In genomic region chr7:100478966-100479660, GRCh38 we compare ENCODE assay signal across 1 cellular context.
TF ChIP-seq lines count a peak whose summit lies in the region.

TSC22D4 (minus strand) TSS chr7:100479214; CDS start chr7:100478038, 1,176 bp downstream.

TF ChIP-seq in H1, 55 proteins besides CTCF, POLR2A, EP300 and RAD21:
- peak; percentile 19 for TF ChIP-seq EGR1 (IDR thresholded peaks at IDR 0.05; ENCODE audit: borderline replicate concordance, low read depth, low read length)
- no peak for TF ChIP-seq SIX5 (IDR thresholded peaks at IDR 0.05; ENCODE audit: low read depth, low read length)
- TF ChIP-seq CHD1 (IDR thresholded peaks at IDR 0.05; ENCODE audit: low read depth, low read length): no peak
- TF ChIP-seq BACH1 (IDR thresholded peaks at IDR 0.05; ENCODE audit: low read length): peak; percentile 34; the same call in 1 of the 2 replicates
- no peak for TF ChIP-seq CHD7 (IDR thresholded peaks at IDR 0.05; ENCODE audit: insufficient replicate concordance, low read length)
- TF ChIP-seq CREB1 (IDR thresholded peaks at IDR 0.05): no peak
- no peak for TF ChIP-seq BCL11A (IDR thresholded peaks at IDR 0.05; ENCODE audit: low read depth in 2 of 2, low read length in 2 of 2)
- TF ChIP-seq CTBP2 (IDR thresholded peaks at IDR 0.05; ENCODE audit: borderline replicate concordance, insufficient read depth, insufficient read length, low read length): no peak
- TF ChIP-seq HDAC6 (IDR thresholded peaks at IDR 0.05; ENCODE audit: low read depth, low read length): no peak
- TF ChIP-seq TCF12 (IDR thresholded peaks at IDR 0.05; ENCODE audit: low read depth, low read length): 0 out of 2 replicates have a peak, but pooled peaks have one; percentile 59
- TF ChIP-seq RNF2 (IDR thresholded peaks at IDR 0.05; ENCODE audit: borderline replicate concordance, low read depth, low read length, missing control alignments, poor library complexity, severe bottlenecking): no peak
- TF ChIP-seq YY1 (IDR thresholded peaks at IDR 0.05; ENCODE audit: low read depth, low read length): no peak
- no peak for TF ChIP-seq PHF8 (conservative IDR thresholded peaks at IDR 0.05; ENCODE audit: low read depth, low read length)
- TF ChIP-seq SP1 (IDR thresholded peaks at IDR 0.05; ENCODE audit: low read depth, low read length): peak; percentile 59; the same call in 1 of the 2 replicates
- no peak for TF ChIP-seq FOSL1 (IDR thresholded peaks at IDR 0.05; ENCODE audit: insufficient read depth, low read depth, low read length)
- TF ChIP-seq SRF (IDR thresholded peaks at IDR 0.05; ENCODE audit: low read depth, low read length): peak; percentile 38; the same call in 1 of the 2 replicates
- TF ChIP-seq MAFK (IDR thresholded peaks at IDR 0.05; ENCODE audit: low read depth, low read length): no peak
- peak; percentile 15 for TF ChIP-seq SAP30 (IDR thresholded peaks at IDR 0.05; ENCODE audit: insufficient read depth, insufficient replicate concordance, low read length)
- peak; percentile 66; the same call in 1 of the 2 replicates for TF ChIP-seq SP4 (IDR thresholded peaks at IDR 0.05; ENCODE audit: low read length)
- TF ChIP-seq SIRT6 (IDR thresholded peaks at IDR 0.05; ENCODE audit: low read length): no peak
- TF ChIP-seq HDAC2 (IDR thresholded peaks at IDR 0.05; ENCODE audit: borderline replicate concordance in 1 of 2, low read depth in 2 of 2, low read length in 2 of 2): peak in 1 of 2 experiments; percentile 97; a peak in 2 of 4 replicates
- peak; percentile 63; the same call in 1 of the 2 replicates for TF ChIP-seq TAF1 (IDR thresholded peaks at IDR 0.05; ENCODE audit: low read depth, low read length)
- TF ChIP-seq GABPA (IDR thresholded peaks at IDR 0.05; ENCODE audit: borderline replicate concordance, insufficient read depth, low read length): no peak
- no peak for TF ChIP-seq ASH2L (IDR thresholded peaks at IDR 0.05; ENCODE audit: low read length)
- TF ChIP-seq CBX8 (IDR thresholded peaks at IDR 0.05; ENCODE audit: borderline replicate concordance, low read depth, low read length): no peak
- TF ChIP-seq KDM1A (IDR thresholded peaks at IDR 0.05; ENCODE audit: borderline replicate concordance, low read length): no peak
- no peak for TF ChIP-seq EZH2 (IDR thresholded peaks at IDR 0.05; ENCODE audit: low read depth, low read length, severe bottlenecking)
- TF ChIP-seq RXRA (IDR thresholded peaks at IDR 0.05; ENCODE audit: insufficient read depth, low read depth, low read length): no peak
- TF ChIP-seq SP2 (IDR thresholded peaks at IDR 0.05; ENCODE audit: low read length): no peak
- TF ChIP-seq TBP (IDR thresholded peaks at IDR 0.05; ENCODE audit: low read depth, low read length): peak; percentile 63; the same call in 1 of the 2 replicates
- peak; percentile 75 to 91; a peak in 3 of 4 replicates for TF ChIP-seq SIN3A (conservative IDR thresholded peaks at IDR 0.05 in 1 of 2, IDR thresholded peaks at IDR 0.05 in 1 of 2; ENCODE audit: low read depth in 1 of 2, low read length in 2 of 2)
- TF ChIP-seq CHD2 (IDR thresholded peaks at IDR 0.05; ENCODE audit: low read length): 0 out of 2 replicates have a peak, but pooled peaks have one; percentile 31
- TF ChIP-seq BRCA1 (IDR thresholded peaks at IDR 0.05; ENCODE audit: low read depth, low read length): no peak
- TF ChIP-seq TAF7 (optimal IDR thresholded peaks at IDR 0.05; ENCODE audit: borderline replicate concordance, low read depth, low read length): no peak
- no peak for TF ChIP-seq NRF1 (IDR thresholded peaks at IDR 0.05; ENCODE audit: low read depth, low read length)
- TF ChIP-seq E2F6 (IDR thresholded peaks at IDR 0.05): no peak
- TF ChIP-seq ZNF274 (IDR thresholded peaks at IDR 0.05; ENCODE audit: borderline replicate concordance, extremely low read depth, low read length): no peak
- TF ChIP-seq CEBPB (IDR thresholded peaks at IDR 0.05; ENCODE audit: low read depth, low read length): no peak
- TF ChIP-seq, protein P1, sequence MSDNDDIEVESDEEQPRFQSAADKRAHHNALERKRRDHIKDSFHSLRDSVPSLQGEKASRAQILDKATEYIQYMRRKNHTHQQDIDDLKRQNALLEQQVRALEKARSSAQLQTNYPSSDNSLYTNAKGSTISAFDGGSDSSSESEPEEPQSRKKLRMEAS (IDR thresholded peaks at IDR 0.05): 0 out of 2 replicates have a peak, but pooled peaks have one; percentile 34
- TF ChIP-seq SUZ12 (IDR thresholded peaks at IDR 0.05; ENCODE audit: low read length): no peak
- no peak for TF ChIP-seq RBBP5 (IDR thresholded peaks at IDR 0.05; ENCODE audit: borderline replicate concordance, low read depth, low read length)
- TF ChIP-seq KDM5A (IDR thresholded peaks at IDR 0.05; ENCODE audit: low read length): no peak
- TF ChIP-seq KDM4A (IDR thresholded peaks at IDR 0.05; ENCODE audit: low read depth, low read length, severe bottlenecking): peak; percentile 81
- no peak for TF ChIP-seq ATF2 (IDR thresholded peaks at IDR 0.05; ENCODE audit: low read length)
- TF ChIP-seq, protein P2, sequence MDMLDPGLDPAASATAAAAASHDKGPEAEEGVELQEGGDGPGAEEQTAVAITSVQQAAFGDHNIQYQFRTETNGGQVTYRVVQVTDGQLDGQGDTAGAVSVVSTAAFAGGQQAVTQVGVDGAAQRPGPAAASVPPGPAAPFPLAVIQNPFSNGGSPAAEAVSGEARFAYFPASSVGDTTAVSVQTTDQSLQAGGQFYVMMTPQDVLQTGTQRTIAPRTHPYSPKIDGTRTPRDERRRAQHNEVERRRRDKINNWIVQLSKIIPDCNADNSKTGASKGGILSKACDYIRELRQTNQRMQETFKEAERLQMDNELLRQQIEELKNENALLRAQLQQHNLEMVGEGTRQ (IDR thresholded peaks at IDR 0.05; ENCODE audit: low read length): 0 out of 2 replicates have a peak, but pooled peaks have one; percentile 2
- no peak for TF ChIP-seq CBX5 (IDR thresholded peaks at IDR 0.05; ENCODE audit: low read depth, low read length)
- no peak for TF ChIP-seq RFX5 (IDR thresholded peaks at IDR 0.05; ENCODE audit: borderline replicate concordance, low read depth, low read length)
- peak; percentile 30; the same call in 1 of the 2 replicates for TF ChIP-seq JUND (IDR thresholded peaks at IDR 0.05; ENCODE audit: low read length)
- no peak for TF ChIP-seq POU5F1 (IDR thresholded peaks at IDR 0.05; ENCODE audit: low read depth, low read length)
- TF ChIP-seq NANOG (IDR thresholded peaks at IDR 0.05; ENCODE audit: insufficient read depth, low read depth, low read length, poor library complexity, severe bottlenecking): no peak
- TF ChIP-seq JUN (IDR thresholded peaks at IDR 0.05; ENCODE audit: low read depth, low read length): no peak
- TF ChIP-seq, protein P3, sequence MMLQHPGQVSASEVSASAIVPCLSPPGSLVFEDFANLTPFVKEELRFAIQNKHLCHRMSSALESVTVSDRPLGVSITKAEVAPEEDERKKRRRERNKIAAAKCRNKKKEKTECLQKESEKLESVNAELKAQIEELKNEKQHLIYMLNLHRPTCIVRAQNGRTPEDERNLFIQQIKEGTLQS (IDR thresholded peaks at IDR 0.05; ENCODE audit: insufficient read depth, low read depth, low read length): no peak
- no peak for TF ChIP-seq TEAD4 (IDR thresholded peaks at IDR 0.05; ENCODE audit: low read depth, low read length)
- TF ChIP-seq GTF2F1 (IDR thresholded peaks at IDR 0.05; ENCODE audit: borderline replicate concordance, low read depth, low read length): no peak
- peak; percentile 67; the same call in 1 of the 2 replicates for TF ChIP-seq POLR2AphosphoS5 (IDR thresholded peaks at IDR 0.05; ENCODE audit: low read depth, low read length)
